Comparison of ENCODE assay signal across 2 cellular contexts in genomic region chr1:36204347-36204909, GRCh38.
TF ChIP-seq lines count a peak whose summit lies in the region.

No MANE protein-coding gene starts in this region.

TF ChIP-seq in SK-N-SH, 30 proteins besides CTCF, POLR2A, EP300 and RAD21 (continued from another document):
- TF ChIP-seq ZBTB33 (IDR thresholded peaks at IDR 0.05; ENCODE audit: borderline replicate concordance, low read depth) (no peak), PBX3 (IDR thresholded peaks at IDR 0.05) (no peak), TAF1 (IDR thresholded peaks at IDR 0.05; ENCODE audit: borderline replicate concordance, low read depth, low read length) (no peak), REST (IDR thresholded peaks at IDR 0.05; ENCODE audit: low read depth, low read length) (no peak), GATA2 (CRISPR knock-in tag; IDR thresholded peaks at IDR 0.05) (no peak), RXRA (IDR thresholded peaks at IDR 0.05; ENCODE audit: borderline replicate concordance, low read depth) (no peak), RCOR1 (IDR thresholded peaks at IDR 0.05; ENCODE audit: low read length) (no peak), FOXM1 (IDR thresholded peaks at IDR 0.05; ENCODE audit: low read depth) (no peak), RFX5 (IDR thresholded peaks at IDR 0.05; ENCODE audit: low read length) (no peak), MXI1 (IDR thresholded peaks at IDR 0.05; ENCODE audit: low read depth, low read length) (no peak), JUND (IDR thresholded peaks at IDR 0.05) (no peak), GABPA (IDR thresholded peaks at IDR 0.05; ENCODE audit: low read depth) (no peak), POLR2AphosphoS5 (IDR thresholded peaks at IDR 0.05; ENCODE audit: low read depth, low read length) (no peak)

TF ChIP-seq in SK-N-SH treated with all-trans-retinoic acid at 6 μM for 48 hours, 23 proteins besides CTCF, POLR2A, EP300 and RAD21 (continued from another document):
- no peak for TF ChIP-seq CSRNP3 (CRISPR knock-in tag; IDR thresholded peaks at IDR 0.05)
- TF ChIP-seq PATZ1 (CRISPR knock-in tag; IDR thresholded peaks at IDR 0.05; ENCODE audit: borderline replicate concordance): no peak
- TF ChIP-seq POU6F1 (CRISPR knock-in tag; IDR thresholded peaks at IDR 0.05; ENCODE audit: borderline replicate concordance, low read depth): no peak
- TF ChIP-seq OSR1 (CRISPR knock-in tag; IDR thresholded peaks at IDR 0.05): no peak
